Comparison of ENCODE assay signal across 8 cellular contexts in genomic region chr6:16420715-16421461, GRCh38.
A peak's percentile ranks its signal among the peaks of the same experiment; 100 is the strongest.
DNase-seq lines count a peak whose midpoint lies in the region; ATAC-seq and TF ChIP-seq lines count a peak whose summit lies in the region.

No MANE protein-coding gene starts in this region.

- H3K4me2 ChIP-seq in mesendoderm (ENCODE audit: low read length) = no peak overlapping the region
- no peak overlapping the region for H3K4me2 ChIP-seq in mammary epithelial cell (ENCODE audit: insufficient read depth, low read depth, low read length)

- BruUV-seq in mammary epithelial cell (replicated peaks; lab: Mats Ljungman, UMichigan) = no TSS peak

- intact Hi-C loops in esophagus muscularis mucosa (cut with DNase I) = no loop called here
- intact Hi-C loops in mammary epithelial cell (cut with micrococcal nuclease) = no loop called here

- H3K4me3 ChIP-seq in mesendoderm (ENCODE audit: low read length) (no peak overlapping the region), esophagus muscularis mucosa (no peak overlapping the region), mammary epithelial cell (replicated peaks in 1 of 3; ENCODE audit: insufficient read depth in 1 of 3, low read depth in 2 of 3, low read length in 3 of 3) (no peak overlapping the region)

- H3K27me3 ChIP-seq in mesendoderm (ENCODE audit: insufficient read depth, low read length, poor library complexity) (no peaks in the 10 kb centered on the region), esophagus muscularis mucosa (no peaks in the 10 kb centered on the region), mammary epithelial cell (ENCODE audit: insufficient read depth, low read length) (no peaks in the 10 kb centered on the region)

- H3K9me3 ChIP-seq in esophagus muscularis mucosa (no peaks in the 10 kb centered on the region), mammary epithelial cell (replicated peaks; ENCODE audit: insufficient read depth, low read length) (no peaks in the 10 kb centered on the region)

- H2AFZ ChIP-seq in mammary epithelial cell (ENCODE audit: low read depth, low read length) = no peak overlapping the region

- H3K4ac ChIP-seq in mesendoderm (ENCODE audit: low read depth, low read length) = no peak overlapping the region

- H3K9me3 Mint-ChIP-seq in activated naive CD4-positive, alpha-beta T cell treated with anti-CD3 and anti-CD28 coated beads, Interleukin-2, amount 50 U/mL, for 72 hours = no peaks in the 10 kb centered on the region
- H3K9me3 Mint-ChIP-seq in mesothelial cell of epicardium = no peaks in the 10 kb centered on the region

- H3K36me3 Mint-ChIP-seq in activated naive CD4-positive, alpha-beta T cell treated with anti-CD3 and anti-CD28 coated beads, Interleukin-2, amount 50 U/mL, for 72 hours = peaks cover 0 to 19% of the 10 kb centered on the region in 2 donors
- no peaks in the 10 kb centered on the region for H3K36me3 Mint-ChIP-seq in mesothelial cell of epicardium

- peak; percentile 70 for ATAC-seq in GM21717 (IDR thresholded peaks at IDR 0.05; ENCODE audit: unreplicated experiment)
- peak; percentile 86 to 87 for ATAC-seq in activated naive CD4-positive, alpha-beta T cell treated with anti-CD3 and anti-CD28 coated beads, Interleukin-2, amount 50 U/mL, for 72 hours

- TF ChIP-seq EP300 in esophagus muscularis mucosa (IDR thresholded peaks at IDR 0.05) = no peak

- no peak overlapping the region for H3K18ac ChIP-seq in mesendoderm (ENCODE audit: low read length)

- H4K8ac ChIP-seq in mesendoderm (ENCODE audit: low read depth, low read length) = no peak overlapping the region

- H3K56ac ChIP-seq in mesendoderm (ENCODE audit: low read length) = no peak overlapping the region

- CTCF ChIA-PET in mammary epithelial cell (lab: Charles Lee; ENCODE audit: low non-redundant PET) = no interaction called here

- H3K9ac ChIP-seq in mesendoderm (ENCODE audit: low read length) (no peak overlapping the region), mammary epithelial cell (ENCODE audit: insufficient read depth, low read length) (no peak overlapping the region)

- no peak overlapping the region for H4K5ac ChIP-seq in mesendoderm (ENCODE audit: low read length)

- DNase-seq in GM13976 (ENCODE audit: low spot score) (peak; percentile 64), M059J (ENCODE audit: low read depth) (peak; percentile 78), mesothelial cell of epicardium (ENCODE audit: low spot score in 2 of 2, unreplicated experiment in 2 of 2) (no peak), mesendoderm (no peak), esophagus muscularis mucosa (ENCODE audit: extremely low spot score) (no peak), mammary epithelial cell (no peak)
- peak in 1 of 2 donors; percentile 47 for DNase-seq in activated naive CD4-positive, alpha-beta T cell treated with anti-CD3 and anti-CD28 coated beads, Interleukin-2, amount 50 U/mL, for 72 hours (ENCODE audit: low spot score in 2 of 2)

- H3K27ac ChIP-seq in mesendoderm (ENCODE audit: low read depth, low read length) = no peak overlapping the region
- peak overlapping the region in 1 of 4 donors; percentile 2 for H3K27ac ChIP-seq in esophagus muscularis mucosa (replicated peaks in 1 of 4)
- H3K27ac ChIP-seq in mammary epithelial cell (ENCODE audit: insufficient read depth, low read depth, low read length) = no peak overlapping the region

- peak overlapping the region; percentile 92 to 97 for H3K27ac Mint-ChIP-seq in activated naive CD4-positive, alpha-beta T cell treated with anti-CD3 and anti-CD28 coated beads, Interleukin-2, amount 50 U/mL, for 72 hours
- peak overlapping the region; percentile 48 for H3K27ac Mint-ChIP-seq in mesothelial cell of epicardium

- WGBS in mesendoderm (ENCODE audit: extremely low coverage, insufficient coverage, low lambda C conversion rate) = no CpG with 5 or more reads among the region's 7 CpGs
- 72% methylated on average over 7 of the region's 7 CpGs for WGBS in esophagus muscularis mucosa
- 89% methylated on average over 7 of the region's 7 CpGs for WGBS in mammary epithelial cell (ENCODE audit: low coverage, missing lambda C conversion rate)

- no peak overlapping the region for H2BK5ac ChIP-seq in mesendoderm (ENCODE audit: low read length)

- in situ Hi-C loops in GM13976 (cut with MboI; ENCODE audit: low sequenced_read_pairs, unreplicated experiment) (loop anchor here (5.0 kb wide), 1 partner anchor 51 kb away; no protein-coding TSS in a partner anchor), mammary epithelial cell (cut with MboI; ENCODE audit: low sequenced_read_pairs in 2 of 2) (no loop called here)

- dilution Hi-C loops in mammary epithelial cell (cut with HindIII; ENCODE audit: low sequenced_read_pairs) = no loop called here

- H3K23ac ChIP-seq in mesendoderm (ENCODE audit: low read length) = no peak overlapping the region

- H3K4me3 Mint-ChIP-seq in mesothelial cell of epicardium = no peak overlapping the region

- H4K20me1 ChIP-seq in mammary epithelial cell (ENCODE audit: insufficient read depth, low read length) = no peaks in the 10 kb centered on the region

- H2BK15ac ChIP-seq in mesendoderm (replicated peaks; ENCODE audit: low read depth) = no peak overlapping the region

- no peaks in the 10 kb centered on the region for H3K36me3 ChIP-seq in mesendoderm (ENCODE audit: control insufficient read depth, insufficient read depth, low read length)
- no peaks in the 10 kb centered on the region for H3K36me3 ChIP-seq in esophagus muscularis mucosa
- no peaks in the 10 kb centered on the region for H3K36me3 ChIP-seq in mammary epithelial cell (ENCODE audit: insufficient read depth, low read length)

- H3K27me3 Mint-ChIP-seq in mesothelial cell of epicardium (ENCODE audit: low read depth) = no peaks in the 10 kb centered on the region

- TF ChIP-seq CTCF in GM13976 (IDR thresholded peaks at IDR 0.05; ENCODE audit: borderline replicate concordance, control extremely low read depth, extremely low read depth, insufficient read depth, missing control alignments) = no peak
- no peak for TF ChIP-seq CTCF in mesothelial cell of epicardium (IDR thresholded peaks at IDR 0.05; ENCODE audit: unreplicated experiment)
- no peak for TF ChIP-seq CTCF in esophagus muscularis mucosa (IDR thresholded peaks at IDR 0.05)
- TF ChIP-seq CTCF in mammary epithelial cell (conservative IDR thresholded peaks at IDR 0.05 in 1 of 2, IDR thresholded peaks at IDR 0.05 in 1 of 2; ENCODE audit: extremely low read depth in 1 of 2, insufficient read depth in 1 of 2, low read depth in 1 of 2, low read length in 2 of 2) = no peak

- no peak overlapping the region for H2AK5ac ChIP-seq in mesendoderm (ENCODE audit: low read length)

- TF ChIP-seq POLR2A in esophagus muscularis mucosa (IDR thresholded peaks at IDR 0.05; ENCODE audit: low read depth) = no peak

- H3K79me2 ChIP-seq in mesendoderm (ENCODE audit: control insufficient read depth, insufficient read depth, low read length) (no peaks in the 10 kb centered on the region), mammary epithelial cell (ENCODE audit: insufficient read depth, low read length) (no peaks in the 10 kb centered on the region)

- H2BK120ac ChIP-seq in mesendoderm (ENCODE audit: low read depth, low read length) = no peak overlapping the region

- no peaks in the 10 kb centered on the region for H3K79me1 ChIP-seq in mesendoderm (ENCODE audit: low read length)

- peaks cover 26% of the 10 kb centered on the region for H3K4me1 Mint-ChIP-seq in mesothelial cell of epicardium

- peaks cover 3% of the 10 kb centered on the region for H3K4me1 ChIP-seq in mesendoderm (ENCODE audit: control insufficient read depth, low read depth, low read length)
- peaks cover 6 to 18% (median 17%) of the 10 kb centered on the region in 4 donors for H3K4me1 ChIP-seq in esophagus muscularis mucosa
- H3K4me1 ChIP-seq in mammary epithelial cell (ENCODE audit: insufficient read depth, low read length) = no peaks in the 10 kb centered on the region

Comparison
In these comparisons a context has a peak if more than half of its experiments do, and no peak if none do; other contexts are left out.
1. DNase-seq: peak in GM13976 (single experiment) and M059J (single experiment); none in mesothelial cell of epicardium (0 of 2), mesendoderm (single experiment), esophagus muscularis mucosa (single experiment) and mammary epithelial cell (single experiment).